ENCODE assay signal across 28 cellular contexts in the genomic region with DNA sequence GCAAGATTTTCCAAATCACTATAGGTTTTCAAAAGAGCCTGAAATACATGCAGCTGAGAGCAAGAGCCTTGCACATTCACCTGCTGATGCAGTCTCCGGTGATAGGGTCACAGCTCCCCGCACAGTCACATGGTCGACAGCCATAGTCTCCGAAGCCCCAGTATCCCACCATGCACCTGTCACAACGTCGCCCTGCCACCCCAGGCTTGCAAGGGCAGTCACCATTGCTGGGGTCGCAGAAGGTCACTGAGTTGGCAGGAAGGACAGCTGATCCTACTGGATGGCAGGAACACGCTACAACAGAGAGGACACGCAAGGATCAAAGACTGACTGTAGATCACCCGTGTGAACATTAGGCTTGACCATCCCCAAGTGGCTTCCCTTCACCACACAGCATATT.
"Had no signal": no experiment of that assay in that cellular context is flagged by ENCODE, and none has a peak within 500 bp of the region (broad histone marks: within the 10 kb centered on the region; RNA-seq: fewer than 3 reads in every experiment).

No MANE protein-coding gene starts in this region.

- H3K27me3 ChIP-seq: adrenal gland, body of pancreas, colonic mucosa, esophagus squamous epithelium, gastroesophageal sphincter, heart right ventricle had no signal

- H3K4me1 ChIP-seq: adrenal gland, body of pancreas, colonic mucosa, gastroesophageal sphincter had no signal

- H3K9me3 ChIP-seq: adrenal gland, body of pancreas, colonic mucosa, esophagus squamous epithelium, gastroesophageal sphincter had no signal

- H3K36me3 ChIP-seq: adrenal gland, colonic mucosa, WERI-Rb-1 had no signal

- H3K4me3 ChIP-seq: adrenal gland, body of pancreas, colonic mucosa, esophagus squamous epithelium, gastroesophageal sphincter, heart right ventricle had no signal

- H3K27ac ChIP-seq: adrenal gland, body of pancreas, colonic mucosa, epithelial cell of prostate, esophagus squamous epithelium, gastroesophageal sphincter, heart right ventricle, WERI-Rb-1 had no signal

- DNase-seq: activated B cell treated with CpG ODN at 0.5 μM for 24 hours; activated CD4-positive, alpha-beta T cell treated with anti-CD3 and anti-CD28 coated beads for 48 hours; activated CD4-positive, alpha-beta T cell treated with anti-CD3 and anti-CD28 coated beads, Interleukin-2, amount 50 U/mL, for 1 hour; activated CD4-positive, alpha-beta T cell treated with anti-CD3 and anti-CD28 coated beads, Interleukin-2, amount 50 U/mL, for 48 hours; activated CD8-positive, alpha-beta memory T cell treated with anti-CD3 and anti-CD28 coated beads for 24 hours; activated CD8-positive, alpha-beta T cell treated with anti-CD3 and anti-CD28 coated beads for 36 hours; activated effector memory CD4-positive, alpha-beta T cell treated with anti-CD3 and anti-CD28 coated beads, Interleukin-2, amount 50 U/mL, for 16 hours; activated naive CD4-positive, alpha-beta T cell treated with anti-CD3 and anti-CD28 coated beads for 36 hours; activated naive CD8-positive, alpha-beta T cell treated with anti-CD3 and anti-CD28 coated beads for 36 hours; activated naive CD8-positive, alpha-beta T cell treated with anti-CD3 and anti-CD28 coated beads, Interleukin-2, amount 50 U/mL, for 24 hours; activated T-cell treated with anti-CD3 and anti-CD28 coated beads, Interleukin-2, amount 50 U/mL, for 1 hour; activated T-cell treated with anti-CD3 and anti-CD28 coated beads, Interleukin-2, amount 50 U/mL, for 48 hours; adrenal gland; amygdala; aorta; body of pancreas; central memory CD4-positive, alpha-beta T cell; cerebellar nuclear complex; colonic mucosa; effector CD8-positive, alpha-beta T cell; esophagus squamous epithelium; foreskin melanocyte; heart right ventricle; T-helper 17 cell; T1000; WERI-Rb-1 had no signal
